In genomic region chr14:101194356-101195308, GRCh38 we compare ENCODE assay signal across 1 cellular context.
TF ChIP-seq lines count a peak whose summit lies in the region.

No MANE protein-coding gene starts in this region.

TF ChIP-seq in H1, 55 proteins besides CTCF, POLR2A, EP300 and RAD21:
- TF ChIP-seq CHD7 (IDR thresholded peaks at IDR 0.05; ENCODE audit: insufficient replicate concordance, low read length) (no peak), TEAD4 (IDR thresholded peaks at IDR 0.05; ENCODE audit: low read depth, low read length) (no peak), JUND (IDR thresholded peaks at IDR 0.05; ENCODE audit: low read length) (no peak), BACH1 (IDR thresholded peaks at IDR 0.05; ENCODE audit: low read length) (no peak), SAP30 (IDR thresholded peaks at IDR 0.05; ENCODE audit: insufficient read depth, insufficient replicate concordance, low read length) (no peak), MAFK (IDR thresholded peaks at IDR 0.05; ENCODE audit: low read depth, low read length) (no peak), ZNF274 (IDR thresholded peaks at IDR 0.05; ENCODE audit: borderline replicate concordance, extremely low read depth, low read length) (no peak), NRF1 (IDR thresholded peaks at IDR 0.05; ENCODE audit: low read depth, low read length) (no peak), TCF12 (IDR thresholded peaks at IDR 0.05; ENCODE audit: low read depth, low read length) (no peak), E2F6 (IDR thresholded peaks at IDR 0.05) (no peak), RXRA (IDR thresholded peaks at IDR 0.05; ENCODE audit: insufficient read depth, low read depth, low read length) (no peak), CBX8 (IDR thresholded peaks at IDR 0.05; ENCODE audit: borderline replicate concordance, low read depth, low read length) (no peak), RBBP5 (IDR thresholded peaks at IDR 0.05; ENCODE audit: borderline replicate concordance, low read depth, low read length) (no peak), EZH2 (IDR thresholded peaks at IDR 0.05; ENCODE audit: low read depth, low read length, severe bottlenecking) (no peak)
